In the genomic region with DNA sequence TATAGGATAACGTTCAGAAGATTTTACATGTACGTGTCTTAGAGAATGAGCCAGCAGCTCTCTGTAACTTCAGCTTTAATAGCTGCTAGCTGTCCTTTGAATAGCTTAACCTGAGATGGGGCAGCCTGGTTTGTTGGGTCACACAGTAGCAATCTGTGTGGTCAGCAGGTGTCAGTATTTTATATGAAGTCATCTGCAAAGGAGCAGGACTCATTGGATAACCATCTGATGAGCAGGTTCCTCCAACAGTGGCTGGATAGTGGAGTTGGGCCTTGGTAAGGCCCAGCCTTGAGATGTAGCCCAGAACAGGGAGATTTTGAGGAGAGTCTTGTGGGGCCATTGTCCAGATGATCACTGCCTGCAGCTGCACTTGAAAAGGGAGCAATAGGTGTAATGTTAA, we compare ENCODE assay signal across 8 cellular contexts. TPM values are rescaled to one million over a fixed set of nuclear protein-coding genes. Genes with fewer than 3 reads are reported as not detected.
DNase-seq lines count a peak whose midpoint lies in the region; ATAC-seq, FAIRE-seq and TF ChIP-seq lines count a peak whose summit lies in the region.
"Had no signal": no experiment of that assay in that cellular context is flagged by ENCODE, and none has a peak within 500 bp of the region (broad histone marks: within the 10 kb centered on the region; RNA-seq: fewer than 3 reads in every experiment).

No MANE protein-coding gene starts in this region.

- TF ChIP-seq CTCF in GM06990 (IDR thresholded peaks at IDR 0.05; ENCODE audit: insufficient read depth, low read length, poor library complexity, severe bottlenecking), result peak; percentile 10

- intact Hi-C loops in left colon (cut with DNase I, micrococcal nuclease), result no loop called here

- DNase-seq in GM06990 (ENCODE audit: extremely low read depth, insufficient read length) (no peak), RCC 7860 (ENCODE audit: low spot score) (peak; percentile 29), left colon (no peak), DMS 273 (lab: John Stamatoyannopoulos, UW; ENCODE audit: unreplicated experiment) (no peak), activated gamma-delta T cell treated with Interleukin-2 at 50 U/mL for 16 hours (no peak)
- DNase-seq: activated CD4-positive, alpha-beta T cell treated with anti-CD3 and anti-CD28 coated beads for 4 hours had no signal

- ATAC-seq in left colon (peak; percentile 94), HG03159 (IDR thresholded peaks at IDR 0.05; ENCODE audit: unreplicated experiment) (no peak)

- no peaks in the 10 kb centered on the region for H3K27me3 ChIP-seq in GM06990 (replicated peaks; ENCODE audit: control insufficient read depth, insufficient read depth, low read length)
- H3K27me3 ChIP-seq: suprapubic skin had no signal

- H3K4me3 ChIP-seq in GM06990 (replicated peaks; ENCODE audit: low read depth, low read length), result no peak overlapping the region
- H3K4me3 ChIP-seq: suprapubic skin had no signal

- FAIRE-seq in RCC 7860 (lab: Jason Lieb, UNC), result no peak

- H3K36me3 ChIP-seq in GM06990 (ENCODE audit: control insufficient read depth, insufficient read depth, low read length), result no peaks in the 10 kb centered on the region
- H3K36me3 ChIP-seq: suprapubic skin had no signal

RNA-seq across cellular contexts. Expression of gene GSTM5, which starts 6.4 kb away (rescaled TPM):
- 1 to 10 TPM in 1 of 2 donors, under 1 TPM in 1; 0.73 to 5.1 TPM for total RNA-seq in left colon

RNA-seq across cellular contexts. Expression of gene GSTM3, which starts 22.3 kb away (rescaled TPM):
- total RNA-seq in left colon, result 1 to 10 TPM; 4.1 to 8.7 TPM

RNA-seq across cellular contexts. Expression of gene GSTM1, which starts 30.9 kb away (rescaled TPM):
- not detected for total RNA-seq in left colon

RNA-seq across cellular contexts. Expression of gene EPS8L3, which starts 45.2 kb away (rescaled TPM):
- total RNA-seq in left colon, result 100 to 1,000 TPM; 327 to 349 TPM
- total RNA-seq: suprapubic skin had no signal

RNA-seq across cellular contexts. Expression of gene GSTM2, which starts 50.6 kb away (rescaled TPM):
- total RNA-seq in left colon, result 10 to 100 TPM; 22.5 to 37.8 TPM
